In the genomic region with DNA sequence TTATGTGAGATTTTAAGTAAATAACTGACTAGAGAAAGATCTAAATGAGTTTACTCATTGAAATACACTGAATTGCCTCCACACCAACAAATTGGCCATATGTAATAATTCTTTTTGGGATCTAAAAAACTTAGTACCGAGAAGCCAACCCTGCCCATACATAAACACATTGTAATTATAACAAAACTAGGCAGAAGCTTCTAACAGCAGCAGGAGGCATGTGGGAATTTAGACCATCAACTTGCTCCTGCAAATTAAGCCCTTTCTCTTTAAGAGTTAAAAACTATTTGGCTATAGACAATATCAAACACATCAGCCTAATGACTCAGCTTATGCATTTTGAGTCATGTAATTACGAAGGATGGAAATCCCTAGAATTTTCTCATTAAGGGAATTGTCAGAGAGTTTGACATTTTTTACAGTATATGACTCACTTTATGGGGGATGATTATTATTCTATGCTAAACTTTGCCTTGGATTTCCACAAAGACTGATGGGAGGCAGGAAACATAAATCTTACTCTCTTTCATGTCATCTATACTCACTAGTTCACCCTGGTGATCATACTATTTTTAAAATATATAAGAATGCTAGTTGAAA, we compare ENCODE assay signal across 10 cellular contexts. TPM values are rescaled to one million over a fixed set of nuclear protein-coding genes. Genes with fewer than 3 reads are reported as not detected.
DNase-seq lines count a peak whose midpoint lies in the region; ATAC-seq and TF ChIP-seq lines count a peak whose summit lies in the region.
"Had no signal": no experiment of that assay in that cellular context is flagged by ENCODE, and none has a peak within 500 bp of the region (broad histone marks: within the 10 kb centered on the region; RNA-seq: fewer than 3 reads in every experiment).

No MANE protein-coding gene starts in this region.

- peak; percentile 62 for ATAC-seq in SK-N-SH treated with all-trans-retinoic acid at 6 μM for 48 hours

- H3K27ac Mint-ChIP-seq in activated CD4-positive, alpha-beta T cell treated with anti-CD3 and anti-CD28 coated beads, Interleukin-2, amount 10 ng/mL, durations not matched to agents 24 days and 14 days = peak overlapping the region; percentile 74
- H3K27ac Mint-ChIP-seq: B cell had no signal

- H3K79me2 ChIP-seq in fibroblast of lung (ENCODE audit: control insufficient read depth, insufficient read depth, low read length) = peaks cover 15% of the 10 kb centered on the region

- no peaks in the 10 kb centered on the region for H3K9me3 Mint-ChIP-seq in activated CD4-positive, alpha-beta T cell treated with anti-CD3 and anti-CD28 coated beads, Interleukin-2, amount 10 ng/mL, durations not matched to agents 24 days and 14 days

- peaks cover 2% of the 10 kb centered on the region for H3K36me3 ChIP-seq in fibroblast of lung (ENCODE audit: control insufficient read depth, insufficient read depth, low read length)
- H3K36me3 ChIP-seq in stomach = no peaks in the 10 kb centered on the region
- H3K36me3 ChIP-seq: neutrophil had no signal

- no peak for TF ChIP-seq CTCF in fibroblast of lung (conservative IDR thresholded peaks at IDR 0.05 in 1 of 2, IDR thresholded peaks at IDR 0.05 in 1 of 2; ENCODE audit: low read depth in 1 of 2, low read length in 2 of 2)
- no peak for TF ChIP-seq CTCF in stomach (IDR thresholded peaks at IDR 0.05)

- no peaks in the 10 kb centered on the region for H3K27me3 Mint-ChIP-seq in activated CD4-positive, alpha-beta T cell treated with anti-CD3 and anti-CD28 coated beads, Interleukin-2, amount 10 ng/mL, durations not matched to agents 24 days and 14 days

- H3K9me3 ChIP-seq in fibroblast of lung (ENCODE audit: control insufficient read depth, insufficient read depth, low read depth, low read length) (no peaks in the 10 kb centered on the region), stomach (no peaks in the 10 kb centered on the region)
- H3K9me3 ChIP-seq: neutrophil had no signal

- peaks cover 79% of the 10 kb centered on the region for H3K4me1 Mint-ChIP-seq in activated CD4-positive, alpha-beta T cell treated with anti-CD3 and anti-CD28 coated beads, Interleukin-2, amount 10 ng/mL, durations not matched to agents 24 days and 14 days

- no peak overlapping the region for H2AFZ ChIP-seq in fibroblast of lung (ENCODE audit: low read length)

- peak overlapping the region; percentile 0 for H3K9ac ChIP-seq in fibroblast of lung (ENCODE audit: insufficient read depth, low read length)

- H3K36me3 Mint-ChIP-seq in activated CD4-positive, alpha-beta T cell treated with anti-CD3 and anti-CD28 coated beads, Interleukin-2, amount 10 ng/mL, durations not matched to agents 24 days and 14 days (ENCODE audit: low read depth) = peaks cover 55% of the 10 kb centered on the region

- DNase-seq in activated CD4-positive, alpha-beta T cell treated with anti-CD3 and anti-CD28 coated beads, Interleukin-2, amount 10 ng/mL, durations not matched to agents 24 days and 14 days = peak; percentile 69
- no peak for DNase-seq in activated CD4-positive, alpha-beta T cell treated with anti-CD3 and anti-CD28 coated beads for 1 hour
- DNase-seq in fibroblast of lung (ENCODE audit: low read depth in 2 of 2) = peak; percentile 81 to 92
- DNase-seq in stomach = no peak
- DNase-seq in G401 (ENCODE audit: low spot score) = no peak
- DNase-seq in NOMO-1 treated with DMSO at 0.1 percent for 48 hours (lab: John Stamatoyannopoulos, UW; ENCODE audit: unreplicated experiment) = no peak
- no peak for DNase-seq in globus pallidus (ENCODE audit: low spot score)

- H4K20me1 ChIP-seq in fibroblast of lung (ENCODE audit: control insufficient read depth, extremely low read depth, insufficient read depth, low read length) = no peaks in the 10 kb centered on the region

- peak overlapping the region; percentile 76 for H3K4me3 Mint-ChIP-seq in activated CD4-positive, alpha-beta T cell treated with anti-CD3 and anti-CD28 coated beads, Interleukin-2, amount 10 ng/mL, durations not matched to agents 24 days and 14 days
- H3K4me3 Mint-ChIP-seq: B cell had no signal

- intact Hi-C loops in activated CD4-positive, alpha-beta T cell treated with anti-CD3 and anti-CD28 coated beads, Interleukin-2, amount 10 ng/mL, durations not matched to agents 24 days and 14 days (cut with micrococcal nuclease) = loop anchor here (1.0 to 5.0 kb wide), 11 partner anchors 21 to 295 kb away; partner anchors contain the start of genes LMBRD2, SKP2 and SPEF2
- intact Hi-C loops in stomach (cut with DNase I; ENCODE audit: low total_unique reads) = no loop called here

- H3K4me3 ChIP-seq in fibroblast of lung (replicated peaks in 1 of 4; ENCODE audit: control extremely low read depth in 1 of 4, insufficient read depth in 1 of 4, low read depth in 3 of 4, low read length in 4 of 4) = peak overlapping the region in 3 of 4 experiments; percentile 29 to 58 (median 45)
- peak overlapping the region in 2 of 4 donors; percentile 2 to 17 for H3K4me3 ChIP-seq in stomach

- in situ Hi-C loops in G401 (cut with HindIII; ENCODE audit: low sequenced_read_pairs) = no loop called here

- H3K4me1 ChIP-seq in fibroblast of lung (ENCODE audit: control insufficient read depth, extremely low read depth, insufficient read depth, low read length) (peaks cover 14% of the 10 kb centered on the region), stomach (no peaks in the 10 kb centered on the region)

- H3K27me3 ChIP-seq in fibroblast of lung (ENCODE audit: control insufficient read depth, insufficient read depth, low read length) (no peaks in the 10 kb centered on the region), stomach (no peaks in the 10 kb centered on the region)
- H3K27me3 ChIP-seq: neutrophil had no signal

- TF ChIP-seq EP300 in stomach (IDR thresholded peaks at IDR 0.05) = no peak

- 40 to 58% (median 50%) methylated on average over 2 of the region's 2 CpGs for WGBS in stomach, 5 donors

- H3K4me2 ChIP-seq in fibroblast of lung (ENCODE audit: extremely low read depth, insufficient read depth, low read length) = peak overlapping the region; percentile 83

- TF ChIP-seq POLR2A in stomach (IDR thresholded peaks at IDR 0.05) = no peak

- H3K27ac ChIP-seq in fibroblast of lung (ENCODE audit: insufficient read depth, low read length) = peak overlapping the region; percentile 61
- H3K27ac ChIP-seq in stomach = peak overlapping the region in 4 of 5 donors; percentile 0 to 31 (median 22)
- H3K27ac ChIP-seq: neutrophil had no signal

TF ChIP-seq in SK-N-SH treated with all-trans-retinoic acid at 6 μM for 48 hours, 23 proteins besides CTCF, POLR2A, EP300 and RAD21 (continues in another document):
- TF ChIP-seq ISL1 (CRISPR knock-in tag; IDR thresholded peaks at IDR 0.05) (peak; percentile 60), ZC3H10 (CRISPR knock-in tag; IDR thresholded peaks at IDR 0.05) (peak; percentile 50; the same call in 1 of the 2 replicates), TOX (CRISPR knock-in tag; IDR thresholded peaks at IDR 0.05; ENCODE audit: borderline replicate concordance) (peak; percentile 42; the same call in 1 of the 2 replicates), POU6F1 (CRISPR knock-in tag; IDR thresholded peaks at IDR 0.05; ENCODE audit: borderline replicate concordance, low read depth) (peak; percentile 16; the same call in 1 of the 2 replicates), ZNF565 (CRISPR knock-in tag; conservative IDR thresholded peaks at IDR 0.05; ENCODE audit: low read depth) (no peak)
- TF ChIP-seq, protein P1, sequence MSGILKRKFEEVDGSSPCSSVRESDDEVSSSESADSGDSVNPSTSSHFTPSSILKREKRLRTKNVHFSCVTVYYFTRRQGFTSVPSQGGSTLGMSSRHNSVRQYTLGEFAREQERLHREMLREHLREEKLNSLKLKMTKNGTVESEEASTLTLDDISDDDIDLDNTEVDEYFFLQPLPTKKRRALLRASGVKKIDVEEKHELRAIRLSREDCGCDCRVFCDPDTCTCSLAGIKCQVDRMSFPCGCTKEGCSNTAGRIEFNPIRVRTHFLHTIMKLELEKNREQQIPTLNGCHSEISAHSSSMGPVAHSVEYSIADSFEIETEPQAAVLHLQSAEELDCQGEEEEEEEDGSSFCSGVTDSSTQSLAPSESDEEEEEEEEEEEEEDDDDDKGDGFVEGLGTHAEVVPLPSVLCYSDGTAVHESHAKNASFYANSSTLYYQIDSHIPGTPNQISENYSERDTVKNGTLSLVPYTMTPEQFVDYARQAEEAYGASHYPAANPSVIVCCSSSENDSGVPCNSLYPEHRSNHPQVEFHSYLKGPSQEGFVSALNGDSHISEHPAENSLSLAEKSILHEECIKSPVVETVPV (CRISPR knock-in tag; IDR thresholded peaks at IDR 0.05) = no peak
- TF ChIP-seq, protein P2, sequence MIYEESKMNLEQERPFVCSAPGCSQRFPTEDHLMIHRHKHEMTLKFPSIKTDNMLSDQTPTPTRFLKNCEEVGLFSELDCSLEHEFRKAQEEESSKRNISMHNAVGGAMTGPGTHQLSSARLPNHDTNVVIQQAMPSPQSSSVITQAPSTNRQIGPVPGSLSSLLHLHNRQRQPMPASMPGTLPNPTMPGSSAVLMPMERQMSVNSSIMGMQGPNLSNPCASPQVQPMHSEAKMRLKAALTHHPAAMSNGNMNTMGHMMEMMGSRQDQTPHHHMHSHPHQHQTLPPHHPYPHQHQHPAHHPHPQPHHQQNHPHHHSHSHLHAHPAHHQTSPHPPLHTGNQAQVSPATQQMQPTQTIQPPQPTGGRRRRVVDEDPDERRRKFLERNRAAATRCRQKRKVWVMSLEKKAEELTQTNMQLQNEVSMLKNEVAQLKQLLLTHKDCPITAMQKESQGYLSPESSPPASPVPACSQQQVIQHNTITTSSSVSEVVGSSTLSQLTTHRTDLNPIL (CRISPR knock-in tag; IDR thresholded peaks at IDR 0.05; ENCODE audit: low read depth) = no peak

RNA-seq across cellular contexts. Expression of gene IL7R, which starts 1.0 kb away (rescaled TPM):
- total RNA-seq in activated CD4-positive, alpha-beta T cell treated with anti-CD3 and anti-CD28 coated beads, Interleukin-2, amount 10 ng/mL, durations not matched to agents 24 days and 14 days = 57.7 and 64.1 TPM in 2 replicates
- 10.3 and 67.9 TPM in 2 replicates for total RNA-seq in fibroblast of lung
- 195 and 266 TPM in 2 replicates for polyA plus RNA-seq in fibroblast of lung
- 73.9 and 121 TPM in 2 replicates for polyA plus RNA-seq in fibroblast of lung (2012)
- 139 and 186 TPM in 2 replicates for polyA minus RNA-seq in fibroblast of lung (ENCODE audit: low replicate concordance)
- total RNA-seq in stomach = 100 to 1,000 TPM in 1 of 5 donors, 10 to 100 TPM in 2, 1 to 10 TPM in 2; 2.3 to 124 (median 20.7) TPM
- polyA plus RNA-seq in stomach = 1 to 10 TPM; 2.2 to 7.5 (median 2.3) TPM
- total RNA-seq in G401 (2014; rRNA removed; shearing (Covaris generic)) = not detected in 2 replicates

Comparison
In these comparisons a context has a peak if more than half of its experiments do, and no peak if none do; other contexts are left out.
1. DNase-seq: peak in activated CD4-positive, alpha-beta T cell treated with anti-CD3 and anti-CD28 coated beads, Interleukin-2, amount 10 ng/mL, durations not matched to agents 24 days and 14 days (single experiment) and fibroblast of lung (2 of 2); none in activated CD4-positive, alpha-beta T cell treated with anti-CD3 and anti-CD28 coated beads for 1 hour (single experiment), stomach (single experiment), G401 (single experiment), NOMO-1 treated with DMSO at 0.1 percent for 48 hours (single experiment) and globus pallidus (single experiment).